In genomic region chr2:46943881-46944798, GRCh38 we compare ENCODE assay signal across 1 cellular context.
TF ChIP-seq lines count a peak whose summit lies in the region.

No MANE protein-coding gene starts in this region.

TF ChIP-seq in IMR-90, 13 proteins besides CTCF, POLR2A, EP300 and RAD21 (continued from another document):
- TF ChIP-seq ELK1 (IDR thresholded peaks at IDR 0.05; ENCODE audit: borderline replicate concordance, low read depth, low read length): no peak
- no peak for TF ChIP-seq RCOR1 (IDR thresholded peaks at IDR 0.05; ENCODE audit: insufficient replicate concordance, low read length)
- TF ChIP-seq CEBPB (IDR thresholded peaks at IDR 0.05; ENCODE audit: low read depth, low read length): no peak
- TF ChIP-seq BHLHE40 (IDR thresholded peaks at IDR 0.05; ENCODE audit: low read depth, low read length): no peak
- no peak for TF ChIP-seq SMC3 (IDR thresholded peaks at IDR 0.05; ENCODE audit: low read depth, low read length)
- no peak for TF ChIP-seq NFE2L2 (IDR thresholded peaks at IDR 0.05; ENCODE audit: low read depth, low read length)
- TF ChIP-seq USF2 (IDR thresholded peaks at IDR 0.05; ENCODE audit: low read depth, low read length): no peak
- TF ChIP-seq MAZ (IDR thresholded peaks at IDR 0.05; ENCODE audit: borderline replicate concordance, low read depth, low read length): no peak
- no peak for TF ChIP-seq MAFK (IDR thresholded peaks at IDR 0.05; ENCODE audit: low read depth, low read length)
- TF ChIP-seq RFX5 (IDR thresholded peaks at IDR 0.05; ENCODE audit: low read depth, low read length): no peak
TF ChIP-seq in IMR-90: peak in this region for 0.
